In the genomic region with DNA sequence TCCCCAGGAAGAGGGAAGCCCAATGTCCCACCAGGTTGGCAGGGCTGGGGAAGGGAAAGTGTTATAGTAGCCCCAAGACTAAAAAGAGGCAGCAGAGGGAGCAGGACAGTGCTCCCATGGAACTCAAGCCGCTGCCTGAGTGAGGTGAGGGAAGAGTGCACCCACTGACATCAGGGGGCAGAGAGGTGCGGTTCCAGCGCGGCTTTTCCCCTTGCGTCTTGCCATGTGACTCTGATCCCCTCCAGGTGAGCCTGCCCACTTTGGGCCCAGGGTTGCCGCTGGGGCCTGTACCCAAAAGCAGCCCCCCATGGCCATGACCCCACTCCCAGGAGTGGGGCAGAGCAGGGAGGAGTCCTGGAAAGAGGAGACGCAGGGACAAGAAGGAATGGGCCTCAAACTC, we compare ENCODE assay signal across 8 cellular contexts.
DNase-seq lines count a peak whose midpoint lies in the region; ATAC-seq and TF ChIP-seq lines count a peak whose summit lies in the region.
"Not testable (repeated sequence)": the region's sequence is repeated elsewhere in the genome, so short reads cannot be mapped to it uniquely, and the experiment has no call there.

No MANE protein-coding gene starts in this region.

- not testable (repeated sequence) for H3K9me3 ChIP-seq in PC-3 (ENCODE audit: low read length); duodenal mucosa (ENCODE audit: control insufficient read depth in 1 of 2, low read length in 2 of 2); smooth muscle cell (replicated peaks; ENCODE audit: low read depth)

- DNase-seq in PC-3; activated T-helper 1 cell treated with anti-CD3 and anti-CD28 coated beads, Interleukin-12 subunit alpha, Interleukin-12 subunit beta, Interleukin-2, Interleukin-4 antibody, amounts not matched to agents 30 ng/mL and 10 ng/mL and 1 ng/mL, durations not matched to agents 14 hours and 24 hours and 36 hours (ENCODE audit: low spot score); natural killer cell; smooth muscle cell (lab: John Stamatoyannopoulos, UW; ENCODE audit: unreplicated experiment): not testable (repeated sequence)

- H3K4me2 ChIP-seq in PC-3 (ENCODE audit: low read length) (peak overlapping the region; percentile 91; the same call in 1 of the 2 replicates), smooth muscle cell (peak overlapping the region; percentile 89)

- H3K4me3 ChIP-seq in GM12875 (ENCODE audit: low read depth, low read length) (peak overlapping the region; percentile 95), PC-3 (ENCODE audit: low read length) (peak overlapping the region; percentile 76; the same call in 1 of the 2 replicates), duodenal mucosa (ENCODE audit: low read depth in 1 of 2, low read length in 2 of 2) (peak overlapping the region; percentile 89 to 94), iPS-11a (ENCODE audit: low read depth, low read length) (peak overlapping the region; percentile 75), smooth muscle cell (peak overlapping the region; percentile 63)

- H3K36me3 Mint-ChIP-seq in activated T-helper 1 cell treated with anti-CD3 and anti-CD28 coated beads, Interleukin-12 subunit alpha, Interleukin-12 subunit beta, Interleukin-2, Interleukin-4 antibody, amounts not matched to agents 30 ng/mL and 10 ng/mL and 1 ng/mL, durations not matched to agents 14 hours and 24 hours and 36 hours (ENCODE audit: low read depth); natural killer cell: not testable (repeated sequence)

- H3K27me3 ChIP-seq in PC-3 (ENCODE audit: low read length); duodenal mucosa (ENCODE audit: control insufficient read depth in 1 of 2, insufficient read depth in 2 of 2, low read length in 2 of 2); smooth muscle cell (ENCODE audit: low read depth): not testable (repeated sequence)

- not testable (repeated sequence) for H3K4me1 Mint-ChIP-seq in activated T-helper 1 cell treated with anti-CD3 and anti-CD28 coated beads, Interleukin-12 subunit alpha, Interleukin-12 subunit beta, Interleukin-2, Interleukin-4 antibody, amounts not matched to agents 30 ng/mL and 10 ng/mL and 1 ng/mL, durations not matched to agents 14 hours and 24 hours and 36 hours (ENCODE audit: low read depth)
- H3K4me1 Mint-ChIP-seq in natural killer cell, result peaks cover 9 to 16% of the 10 kb centered on the region in 2 donors

- not testable (repeated sequence) for H3K9me3 Mint-ChIP-seq in activated T-helper 1 cell treated with anti-CD3 and anti-CD28 coated beads, Interleukin-12 subunit alpha, Interleukin-12 subunit beta, Interleukin-2, Interleukin-4 antibody, amounts not matched to agents 30 ng/mL and 10 ng/mL and 1 ng/mL, durations not matched to agents 14 hours and 24 hours and 36 hours; natural killer cell

- H3K4me1 ChIP-seq in PC-3 (ENCODE audit: insufficient read depth, low read length); duodenal mucosa (ENCODE audit: control insufficient read depth in 1 of 2, insufficient read depth in 2 of 2, low read length in 2 of 2); smooth muscle cell (ENCODE audit: low read depth): not testable (repeated sequence)

- TF ChIP-seq CTCF in 22Rv1 (IDR thresholded peaks at IDR 0.05); GM12875 (IDR thresholded peaks at IDR 0.05; ENCODE audit: borderline replicate concordance, insufficient read depth, low read depth, low read length); PC-3 (conservative IDR thresholded peaks at IDR 0.05; ENCODE audit: low read depth, low read length); natural killer cell (IDR thresholded peaks at IDR 0.05); smooth muscle cell (IDR thresholded peaks at IDR 0.05; ENCODE audit: borderline replicate concordance, insufficient read depth, poor library complexity, severe bottlenecking): not testable (repeated sequence)

- 93% methylated on average over 7 of the region's 7 CpGs for WGBS in smooth muscle cell (ENCODE audit: low lambda C conversion rate)

- H3K27ac Mint-ChIP-seq in activated T-helper 1 cell treated with anti-CD3 and anti-CD28 coated beads, Interleukin-12 subunit alpha, Interleukin-12 subunit beta, Interleukin-2, Interleukin-4 antibody, amounts not matched to agents 30 ng/mL and 10 ng/mL and 1 ng/mL, durations not matched to agents 14 hours and 24 hours and 36 hours, result peak overlapping the region; percentile 70
- H3K27ac Mint-ChIP-seq in natural killer cell, result peak overlapping the region; percentile 98

- H2AFZ ChIP-seq in PC-3 (ENCODE audit: low read length); smooth muscle cell (ENCODE audit: low read depth): not testable (repeated sequence)

- not testable (repeated sequence) for ATAC-seq in PC-3, natural killer cell

- not testable (repeated sequence) for H3K79me2 ChIP-seq in PC-3 (ENCODE audit: low read length); smooth muscle cell (ENCODE audit: low read depth)

- H3K4me3 Mint-ChIP-seq in activated T-helper 1 cell treated with anti-CD3 and anti-CD28 coated beads, Interleukin-12 subunit alpha, Interleukin-12 subunit beta, Interleukin-2, Interleukin-4 antibody, amounts not matched to agents 30 ng/mL and 10 ng/mL and 1 ng/mL, durations not matched to agents 14 hours and 24 hours and 36 hours, result peak overlapping the region; percentile 89
- H3K4me3 Mint-ChIP-seq in natural killer cell, result peak overlapping the region; percentile 73

- CTCF ChIA-PET in PC-3 (lab: Charles Lee), result not testable (repeated sequence)

- not testable (repeated sequence) for H3K36me3 ChIP-seq in PC-3 (ENCODE audit: low read depth, low read length); duodenal mucosa (ENCODE audit: control insufficient read depth in 1 of 2, insufficient read depth in 2 of 2, low read length in 2 of 2); smooth muscle cell (ENCODE audit: low read depth)

- H3K27ac ChIP-seq in 22Rv1, result peak overlapping the region; percentile 73; the same call in 1 of the 2 replicates
- not testable (repeated sequence) for H3K27ac ChIP-seq in PC-3 (ENCODE audit: low read length); duodenal mucosa (ENCODE audit: low read depth, low read length)
- peak overlapping the region; percentile 96 for H3K27ac ChIP-seq in smooth muscle cell (ENCODE audit: low read depth)

- H3K9me2 ChIP-seq in PC-3 (replicated peaks; ENCODE audit: low read length), result not testable (repeated sequence)

- POLR2A ChIA-PET in PC-3 (lab: Charles Lee; ENCODE audit: unreplicated experiment), result not testable (repeated sequence)

- not testable (repeated sequence) for H4K20me1 ChIP-seq in PC-3 (ENCODE audit: low read length); smooth muscle cell (ENCODE audit: low read depth)

- not testable (repeated sequence) for H3K27me3 Mint-ChIP-seq in activated T-helper 1 cell treated with anti-CD3 and anti-CD28 coated beads, Interleukin-12 subunit alpha, Interleukin-12 subunit beta, Interleukin-2, Interleukin-4 antibody, amounts not matched to agents 30 ng/mL and 10 ng/mL and 1 ng/mL, durations not matched to agents 14 hours and 24 hours and 36 hours (ENCODE audit: insufficient read depth); natural killer cell (ENCODE audit: low read depth in 2 of 2)

- H3K9ac ChIP-seq in PC-3 (ENCODE audit: low read length), result not testable (repeated sequence)
- peak overlapping the region; percentile 93 to 98 for H3K9ac ChIP-seq in duodenal mucosa (ENCODE audit: low read depth in 1 of 2, low read length in 2 of 2)
- peak overlapping the region; percentile 92 for H3K9ac ChIP-seq in smooth muscle cell (ENCODE audit: low read depth)

- not testable (repeated sequence) for H3F3A ChIP-seq in PC-3 (ENCODE audit: low read length, unreplicated experiment); smooth muscle cell (ENCODE audit: low read depth)

- BruUV-seq in PC-3 (replicated peaks; lab: Mats Ljungman, UMichigan), result not testable (repeated sequence)

- intact Hi-C loops in PC-3 (cut with micrococcal nuclease) (loop anchor here (10.0 kb wide), 1 partner anchor 78 kb away; no protein-coding TSS in a partner anchor), natural killer cell (cut with micrococcal nuclease) (loop anchor here (2.0 to 5.0 kb wide), 4 partner anchors 136 to 510 kb away; a partner anchor contains a TSS)
- intact Hi-C loops in activated T-helper 1 cell treated with anti-CD3 and anti-CD28 coated beads, Interleukin-12 subunit alpha, Interleukin-12 subunit beta, Interleukin-2, Interleukin-4 antibody, amounts not matched to agents 30 ng/mL and 10 ng/mL and 1 ng/mL, durations not matched to agents 14 hours and 24 hours and 36 hours (cut with micrococcal nuclease), result loop anchor here (2.0 to 10.0 kb wide), 4 partner anchors 502 to 1118 kb away; a partner anchor contains a TSS
